ENCODE assay signal across 10 cellular contexts in the genomic region with DNA sequence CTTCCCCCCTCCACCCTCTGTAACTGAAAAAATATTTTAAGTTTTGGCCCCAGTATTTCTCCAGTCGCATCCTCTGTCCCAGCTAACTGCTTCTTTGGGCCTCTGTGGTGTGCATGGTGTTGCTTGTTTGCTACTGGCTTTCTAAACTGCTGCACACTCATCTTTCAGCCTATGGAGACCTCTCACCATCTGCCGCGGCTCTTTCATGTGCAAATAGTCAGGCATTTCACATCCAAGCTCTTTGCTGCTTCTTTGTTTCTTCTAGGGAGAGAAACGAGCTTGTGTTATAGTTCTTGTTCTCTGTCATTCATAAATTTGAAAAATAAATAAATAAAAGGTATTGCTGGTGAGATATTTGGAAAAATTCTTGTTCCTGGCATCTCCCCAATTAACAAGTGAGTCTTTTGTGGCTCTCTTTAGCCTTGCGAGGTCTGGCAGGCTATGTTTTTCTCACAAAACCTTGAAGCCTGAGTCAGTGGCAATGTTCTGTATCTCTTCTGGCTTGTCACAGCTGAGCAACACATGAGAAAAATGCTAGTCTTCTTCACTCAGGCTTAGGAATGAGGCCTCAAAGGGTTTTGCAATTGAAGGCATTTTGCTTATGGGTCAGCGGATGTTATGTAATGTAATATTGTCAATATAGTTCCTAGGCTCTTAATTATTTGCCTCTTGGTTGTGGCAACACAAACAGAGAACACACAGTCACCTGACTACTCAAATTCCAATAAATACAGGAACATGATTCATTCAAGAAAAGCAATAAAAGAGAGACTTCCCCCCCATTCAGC.
DNase-seq lines count a peak whose midpoint lies in the region; ATAC-seq and TF ChIP-seq lines count a peak whose summit lies in the region.
"Had no signal": no experiment of that assay in that cellular context is flagged by ENCODE, and none has a peak within 500 bp of the region (broad histone marks: within the 10 kb centered on the region; RNA-seq: fewer than 3 reads in every experiment).

No MANE protein-coding gene starts in this region.

- H3K9me3 ChIP-seq in lung (ENCODE audit: control insufficient read depth in 2 of 2, insufficient read depth in 1 of 2, low read length in 1 of 2), result peaks cover 0 to 2% of the 10 kb centered on the region in 2 donors

- DNase-seq in NCI-H1092 treated with DMSO at 0.1 percent for 48 hours (lab: John Stamatoyannopoulos, UW) (peak; percentile 75), dedifferentiated amniotic fluid mesenchymal stem cell (ENCODE audit: extremely low spot score) (peak; percentile 74), lung (ENCODE audit: low spot score) (no peak), NCI-H2081 (lab: John Stamatoyannopoulos, UW) (no peak)
- DNase-seq in stimulated activated naive CD4-positive, alpha-beta T cell (lab: John Stamatoyannopoulos, UW), result no peak
- DNase-seq in stimulated activated CD4-positive, alpha-beta T cell treated with anti-CD3 and anti-CD28 coated beads, Interleukin-4, amount 100 ng/mL, for 1 hour, result no peak
- DNase-seq: H7; stimulated activated CD4-positive, alpha-beta T cell treated with anti-CD3 and anti-CD28 coated beads, Interleukin-15, amount 100 ng/mL, for 24 hours had no signal

- H3K27me3 ChIP-seq in ACC112 (ENCODE audit: insufficient read depth, low read length) (no peaks in the 10 kb centered on the region), lung (ENCODE audit: control insufficient read depth, insufficient read depth) (no peaks in the 10 kb centered on the region)

- no peak for TF ChIP-seq CTCF in lung (IDR thresholded peaks at IDR 0.05; ENCODE audit: control extremely low read depth, extremely low read depth)

- H3K27ac ChIP-seq in ACC112 (ENCODE audit: low read depth, low read length) (peak overlapping the region; percentile 91), lung (ENCODE audit: low read depth in 1 of 2, low read length in 1 of 2) (peak overlapping the region in 1 of 2 donors; percentile 59)

- H3K36me3 ChIP-seq in ACC112 (ENCODE audit: insufficient read depth, low read length) (no peaks in the 10 kb centered on the region), lung (ENCODE audit: control insufficient read depth in 2 of 2, insufficient read depth in 2 of 2, low read length in 2 of 2) (no peaks in the 10 kb centered on the region)

- H3K4me3 ChIP-seq in ACC112 (ENCODE audit: low read depth, low read length) (no peak overlapping the region), lung (no peak overlapping the region)

- H3K4me1 ChIP-seq in ACC112 (ENCODE audit: control insufficient read depth, insufficient read depth, low read length, unreplicated experiment) (peaks cover 30% of the 10 kb centered on the region), lung (ENCODE audit: control insufficient read depth in 2 of 2, insufficient read depth in 2 of 2, low read length in 2 of 2) (peaks cover 0 to 4% of the 10 kb centered on the region in 2 donors)

- ATAC-seq in lung (ENCODE audit: insufficient read depth, low FRiP score) (peak; percentile 59), HG03439 (IDR thresholded peaks at IDR 0.05; ENCODE audit: unreplicated experiment) (no peak)

- WGBS in lung, 2 donors, result 66 to 78% methylated on average over 6 of the region's 6 CpGs

- no peak overlapping the region for H2AFZ ChIP-seq in ACC112 (ENCODE audit: low read length, unreplicated experiment)

- no peaks in the 10 kb centered on the region for H3K79me2 ChIP-seq in ACC112 (ENCODE audit: control insufficient read depth, insufficient read depth, low read length, unreplicated experiment)

Comparison
In these comparisons a context has a peak if more than half of its experiments do, and no peak if none do; other contexts are left out.
1. DNase-seq: peak in NCI-H1092 treated with DMSO at 0.1 percent for 48 hours (single experiment) and dedifferentiated amniotic fluid mesenchymal stem cell (single experiment); none in lung (single experiment), stimulated activated naive CD4-positive, alpha-beta T cell (0 of 6), stimulated activated CD4-positive, alpha-beta T cell treated with anti-CD3 and anti-CD28 coated beads, Interleukin-4, amount 100 ng/mL, for 1 hour (single experiment) and NCI-H2081 (0 of 2).